Comparison of ENCODE assay signal across 26 cellular contexts in genomic region chr11:40602866-40603578, GRCh38.
DNase-seq lines count a peak whose midpoint lies in the region; TF ChIP-seq lines count a peak whose summit lies in the region.
"Had no signal": no experiment of that assay in that cellular context is flagged by ENCODE, and none has a peak within 500 bp of the region (broad histone marks: within the 10 kb centered on the region; RNA-seq: fewer than 3 reads in every experiment).

No MANE protein-coding gene starts in this region.

- DNase-seq in Caki2 (ENCODE audit: low read depth) (peak; percentile 30), M059J (ENCODE audit: low read depth) (peak; percentile 59), mammary epithelial cell (peak; percentile 55), kidney glomerular epithelial cell (lab: John Stamatoyannopoulos, UW) (peak; percentile 7), activated gamma-delta T cell treated with Interleukin-2 at 50 U/mL for 16 hours (no peak), EL (no peak), KG1 (lab: John Stamatoyannopoulos, UW) (no peak)
- DNase-seq in activated T-helper 2 cell treated with anti-CD3 and anti-CD28 coated beads, Interferon-gamma antibody, Interleukin-2, Interleukin-4, amounts not matched to agents 10 μg/mL and 5 μg/mL and 100 μg/mL, durations not matched to agents 14 hours and 24 hours and 36 hours (ENCODE audit: low spot score) = no peak
- DNase-seq: activated naive CD8-positive, alpha-beta T cell treated with anti-CD3 and anti-CD28 coated beads, Interleukin-2, amount 10 ng/mL, durations not matched to agents 7 days and 5 days; Caco-2; effector CD4-positive, alpha-beta T cell; gastrocnemius medialis; left colon; midbrain; NCI-H1930; NCI-H510A treated with DMSO at 0.1 percent for 48 hours; ovary; right cardiac atrium; stimulated activated CD4-positive, alpha-beta T cell treated with anti-CD3 and anti-CD28 coated beads, Interleukin-12 subunit alpha, Interleukin-12 subunit beta, amount 100 ng/mL, for 4 hours; stimulated activated naive CD8-positive, alpha-beta T cell treated with anti-CD3 and anti-CD28 coated beads, Interleukin-15, amount 100 ng/mL, for 72 hours; tibial artery had no signal

- H3K4me3 ChIP-seq in mammary epithelial cell (replicated peaks in 1 of 3; ENCODE audit: insufficient read depth in 1 of 3, low read depth in 2 of 3, low read length in 3 of 3) = no peak overlapping the region
- H3K4me3 ChIP-seq: BLaER1, esophagus muscularis mucosa, gastrocnemius medialis, ovary, tibial artery had no signal

- peaks cover 8% of the 10 kb centered on the region for H3K4me1 ChIP-seq in mammary epithelial cell (ENCODE audit: insufficient read depth, low read length)
- H3K4me1 ChIP-seq: BLaER1, Caco-2, esophagus muscularis mucosa, gastrocnemius medialis, tibial artery had no signal

- H3K4me2 ChIP-seq in mammary epithelial cell (ENCODE audit: insufficient read depth, low read depth, low read length) = peak overlapping the region; percentile 49
- H3K4me2 ChIP-seq: BLaER1, KMS-11 had no signal

- CTCF ChIA-PET in mammary epithelial cell (lab: Charles Lee; ENCODE audit: low non-redundant PET) = no interaction called here

- no peaks in the 10 kb centered on the region for H3K27me3 Mint-ChIP-seq in activated T-helper 2 cell treated with anti-CD3 and anti-CD28 coated beads, Interferon-gamma antibody, Interleukin-2, Interleukin-4, amounts not matched to agents 10 μg/mL and 5 μg/mL and 100 μg/mL, durations not matched to agents 14 hours and 24 hours and 36 hours (ENCODE audit: low read depth)
- H3K27me3 Mint-ChIP-seq: activated naive CD8-positive, alpha-beta T cell treated with anti-CD3 and anti-CD28 coated beads, Interleukin-2, amount 10 ng/mL, durations not matched to agents 7 days and 5 days; activated T-helper 17 cell treated with anti-CD3 and anti-CD28 coated beads, Interleukin-2, amount 50 U/mL, for 72 hours; natural killer cell treated with Interleukin-12 subunit alpha and Interleukin-12 subunit beta and Interleukin-15 and Interleukin-18, amount 100 ng/mL, for 72 hours; stimulated activated naive CD8-positive, alpha-beta T cell treated with anti-CD3 and anti-CD28 coated beads, Interleukin-15, amount 100 ng/mL, for 72 hours had no signal

- no TSS peak for BruUV-seq in mammary epithelial cell (replicated peaks; lab: Mats Ljungman, UMichigan)

- no peaks in the 10 kb centered on the region for H3K4me1 Mint-ChIP-seq in activated T-helper 2 cell treated with anti-CD3 and anti-CD28 coated beads, Interferon-gamma antibody, Interleukin-2, Interleukin-4, amounts not matched to agents 10 μg/mL and 5 μg/mL and 100 μg/mL, durations not matched to agents 14 hours and 24 hours and 36 hours (ENCODE audit: low read depth)
- H3K4me1 Mint-ChIP-seq: activated naive CD8-positive, alpha-beta T cell treated with anti-CD3 and anti-CD28 coated beads, Interleukin-2, amount 10 ng/mL, durations not matched to agents 7 days and 5 days; activated T-helper 17 cell treated with anti-CD3 and anti-CD28 coated beads, Interleukin-2, amount 50 U/mL, for 72 hours; stimulated activated naive CD8-positive, alpha-beta T cell treated with anti-CD3 and anti-CD28 coated beads, Interleukin-15, amount 100 ng/mL, for 72 hours had no signal

- no peak overlapping the region for H3K4me3 Mint-ChIP-seq in activated T-helper 2 cell treated with anti-CD3 and anti-CD28 coated beads, Interferon-gamma antibody, Interleukin-2, Interleukin-4, amounts not matched to agents 10 μg/mL and 5 μg/mL and 100 μg/mL, durations not matched to agents 14 hours and 24 hours and 36 hours (ENCODE audit: low read depth)
- H3K4me3 Mint-ChIP-seq: activated naive CD8-positive, alpha-beta T cell treated with anti-CD3 and anti-CD28 coated beads, Interleukin-2, amount 10 ng/mL, durations not matched to agents 7 days and 5 days; activated T-helper 17 cell treated with anti-CD3 and anti-CD28 coated beads, Interleukin-2, amount 50 U/mL, for 72 hours; natural killer cell treated with Interleukin-12 subunit alpha and Interleukin-12 subunit beta and Interleukin-15 and Interleukin-18, amount 100 ng/mL, for 72 hours; stimulated activated naive CD8-positive, alpha-beta T cell treated with anti-CD3 and anti-CD28 coated beads, Interleukin-15, amount 100 ng/mL, for 72 hours had no signal

- intact Hi-C loops in mammary epithelial cell (cut with micrococcal nuclease) = loop anchor here (10.0 kb wide), 1 partner anchor 298 kb away; no protein-coding TSS in a partner anchor
- intact Hi-C loops in activated T-helper 2 cell treated with anti-CD3 and anti-CD28 coated beads, Interferon-gamma antibody, Interleukin-2, Interleukin-4, amounts not matched to agents 10 μg/mL and 5 μg/mL and 100 μg/mL, durations not matched to agents 14 hours and 24 hours and 36 hours (cut with micrococcal nuclease) = no loop called here

- dilution Hi-C loops in mammary epithelial cell (cut with HindIII; ENCODE audit: low sequenced_read_pairs) = no loop called here

- in situ Hi-C loops in Caki2 (cut with HindIII; ENCODE audit: low pct_unique_long_range_greater_than_20kb, low sequenced_read_pairs) (no loop called here), mammary epithelial cell (cut with MboI; ENCODE audit: low sequenced_read_pairs in 2 of 2) (no loop called here)

- H3K79me2 ChIP-seq in mammary epithelial cell (ENCODE audit: insufficient read depth, low read length) = no peaks in the 10 kb centered on the region

- H3K9me3 Mint-ChIP-seq in activated T-helper 2 cell treated with anti-CD3 and anti-CD28 coated beads, Interferon-gamma antibody, Interleukin-2, Interleukin-4, amounts not matched to agents 10 μg/mL and 5 μg/mL and 100 μg/mL, durations not matched to agents 14 hours and 24 hours and 36 hours = peaks cover 65% of the 10 kb centered on the region

- TF ChIP-seq CTCF in mammary epithelial cell (conservative IDR thresholded peaks at IDR 0.05 in 1 of 2, IDR thresholded peaks at IDR 0.05 in 1 of 2; ENCODE audit: extremely low read depth in 1 of 2, insufficient read depth in 1 of 2, low read depth in 1 of 2, low read length in 2 of 2) = no peak

- WGBS in mammary epithelial cell (ENCODE audit: low coverage, missing lambda C conversion rate) = 3% methylated on average over 3 of the region's 3 CpGs

- H3K27ac ChIP-seq in mammary epithelial cell (ENCODE audit: insufficient read depth, low read depth, low read length) = peak overlapping the region; percentile 46
- H3K27ac ChIP-seq: BLaER1, esophagus muscularis mucosa, gastrocnemius medialis, KMS-11, ovary, tibial artery had no signal

- H3K36me3 ChIP-seq in mammary epithelial cell (ENCODE audit: insufficient read depth, low read length) = no peaks in the 10 kb centered on the region
- H3K36me3 ChIP-seq: BLaER1, esophagus muscularis mucosa, gastrocnemius medialis, ovary, tibial artery had no signal

- no peak overlapping the region for H3K9ac ChIP-seq in mammary epithelial cell (ENCODE audit: insufficient read depth, low read length)
- H3K9ac ChIP-seq: BLaER1, KMS-11 had no signal

- H4K20me1 ChIP-seq in mammary epithelial cell (ENCODE audit: insufficient read depth, low read length) = no peaks in the 10 kb centered on the region
- H4K20me1 ChIP-seq: BLaER1 had no signal

- peaks cover 2% of the 10 kb centered on the region for H3K27me3 ChIP-seq in mammary epithelial cell (ENCODE audit: insufficient read depth, low read length)
- H3K27me3 ChIP-seq: BLaER1, esophagus muscularis mucosa, gastrocnemius medialis, ovary, tibial artery had no signal

- H2AFZ ChIP-seq in mammary epithelial cell (ENCODE audit: low read depth, low read length) = peak overlapping the region; percentile 17

- no peak overlapping the region for H3K27ac Mint-ChIP-seq in activated T-helper 2 cell treated with anti-CD3 and anti-CD28 coated beads, Interferon-gamma antibody, Interleukin-2, Interleukin-4, amounts not matched to agents 10 μg/mL and 5 μg/mL and 100 μg/mL, durations not matched to agents 14 hours and 24 hours and 36 hours
- H3K27ac Mint-ChIP-seq: activated naive CD8-positive, alpha-beta T cell treated with anti-CD3 and anti-CD28 coated beads, Interleukin-2, amount 10 ng/mL, durations not matched to agents 7 days and 5 days; activated T-helper 17 cell treated with anti-CD3 and anti-CD28 coated beads, Interleukin-2, amount 50 U/mL, for 72 hours; natural killer cell treated with Interleukin-12 subunit alpha and Interleukin-12 subunit beta and Interleukin-15 and Interleukin-18, amount 100 ng/mL, for 72 hours; stimulated activated naive CD8-positive, alpha-beta T cell treated with anti-CD3 and anti-CD28 coated beads, Interleukin-15, amount 100 ng/mL, for 72 hours had no signal

- no peaks in the 10 kb centered on the region for H3K36me3 Mint-ChIP-seq in activated T-helper 2 cell treated with anti-CD3 and anti-CD28 coated beads, Interferon-gamma antibody, Interleukin-2, Interleukin-4, amounts not matched to agents 10 μg/mL and 5 μg/mL and 100 μg/mL, durations not matched to agents 14 hours and 24 hours and 36 hours (ENCODE audit: low read depth)
- H3K36me3 Mint-ChIP-seq: activated naive CD8-positive, alpha-beta T cell treated with anti-CD3 and anti-CD28 coated beads, Interleukin-2, amount 10 ng/mL, durations not matched to agents 7 days and 5 days had no signal

- peaks cover 11% of the 10 kb centered on the region for H3K9me3 ChIP-seq in mammary epithelial cell (replicated peaks; ENCODE audit: insufficient read depth, low read length)
- H3K9me3 ChIP-seq: ovary had no signal

Comparison
In these comparisons a context has a peak if more than half of its experiments do, and no peak if none do; other contexts are left out.
1. DNase-seq: peak in Caki2 (single experiment), M059J (single experiment), mammary epithelial cell (single experiment) and kidney glomerular epithelial cell (single experiment); none in activated gamma-delta T cell treated with Interleukin-2 at 50 U/mL for 16 hours (single experiment), EL (single experiment), KG1 (single experiment) and activated T-helper 2 cell treated with anti-CD3 and anti-CD28 coated beads, Interferon-gamma antibody, Interleukin-2, Interleukin-4, amounts not matched to agents 10 μg/mL and 5 μg/mL and 100 μg/mL, durations not matched to agents 14 hours and 24 hours and 36 hours (single experiment).